Comparison of ENCODE assay signal across 30 cellular contexts in the genomic region with DNA sequence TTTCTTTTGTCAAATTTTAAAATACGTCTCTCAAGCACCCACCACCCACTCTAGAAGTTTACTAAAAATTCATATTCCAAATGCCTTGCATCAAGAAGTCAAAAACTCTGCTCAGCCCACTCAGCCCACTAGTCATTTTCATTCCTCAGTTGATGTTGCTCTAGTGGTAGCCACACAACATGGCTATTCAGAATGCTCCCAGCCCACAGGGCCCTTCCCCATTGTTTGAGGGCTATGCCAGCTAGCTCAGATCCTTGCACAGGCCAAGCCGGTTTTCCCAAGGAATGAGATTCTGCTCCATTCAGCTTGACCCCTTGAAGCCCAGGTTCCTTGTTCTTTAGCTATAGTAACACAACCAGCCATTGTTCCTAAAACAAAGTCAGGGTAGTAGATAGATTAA.
"Had no signal": no experiment of that assay in that cellular context is flagged by ENCODE, and none has a peak within 500 bp of the region (broad histone marks: within the 10 kb centered on the region; RNA-seq: fewer than 3 reads in every experiment).

No MANE protein-coding gene starts in this region.

- H3K27ac Mint-ChIP-seq: natural killer cell; nephron; progenitor cell of endocrine pancreas; stimulated activated memory B cell treated with anti-CD40 and anti-IgM and Interleukin-4, amounts not matched to agents 10 μg/mL and 1 μg/mL and 100 μg/mL, for 72 hours had no signal

- DNase-seq: naive thymus-derived CD4-positive, alpha-beta T cell; natural killer cell; occipital lobe; ovary; posterior cingulate gyrus; psoas muscle; right cardiac atrium; right lobe of liver; spleen; stimulated activated CD4-positive, alpha-beta T cell treated with anti-CD3 and anti-CD28 coated beads, Interleukin-12 subunit alpha, Interleukin-12 subunit beta, amount 100 ng/mL, for 4 hours; stimulated activated CD4-positive, alpha-beta T cell treated with anti-CD3 and anti-CD28 coated beads, Interleukin-1b, Interleukin-23, amount 100 ng/mL, for 48 hours; stimulated activated CD4-positive, alpha-beta T cell treated with anti-CD3 and anti-CD28 coated beads, Interleukin-4, amount 100 ng/mL, for 1 hour; stimulated activated CD4-positive, alpha-beta T cell treated with anti-CD3 and anti-CD28 coated beads, Interleukin-4, amount 100 ng/mL, for 4 hours; stimulated activated CD8-positive, alpha-beta memory T cell treated with anti-CD3 and anti-CD28 coated beads, Interleukin-4, amount 100 ng/mL, for 48 hours; stimulated activated naive CD4-positive, alpha-beta T cell; stimulated activated naive CD8-positive, alpha-beta T cell treated with anti-CD3 and anti-CD28 coated beads, Interleukin-15, amount 100 ng/mL, for 72 hours; stimulated activated naive CD8-positive, alpha-beta T cell treated with anti-CD3 and anti-CD28 coated beads, Interleukin-15, Interleukin-2, amounts not matched to agents 100 U/mL and 50 U/mL, for 24 hours; substantia nigra; testis; tibial artery; transverse colon; upper lobe of left lung had no signal

- H2AFZ ChIP-seq: parathyroid adenoma had no signal

- H3K36me3 Mint-ChIP-seq: naive thymus-derived CD4-positive, alpha-beta T cell; natural killer cell; stimulated activated memory B cell treated with anti-CD40 and anti-IgM and Interleukin-4, amounts not matched to agents 10 μg/mL and 1 μg/mL and 100 μg/mL, for 72 hours had no signal

- H3K4me1 Mint-ChIP-seq: naive thymus-derived CD4-positive, alpha-beta T cell; natural killer cell; nephron; stimulated activated memory B cell treated with anti-CD40 and anti-IgM and Interleukin-4, amounts not matched to agents 10 μg/mL and 1 μg/mL and 100 μg/mL, for 72 hours; stimulated activated naive CD8-positive, alpha-beta T cell treated with anti-CD3 and anti-CD28 coated beads, Interleukin-15, amount 100 ng/mL, for 72 hours had no signal

- H3K9ac ChIP-seq: parathyroid adenoma had no signal

- H3K27me3 Mint-ChIP-seq: progenitor cell of endocrine pancreas; stimulated activated memory B cell treated with anti-CD40 and anti-IgM and Interleukin-4, amounts not matched to agents 10 μg/mL and 1 μg/mL and 100 μg/mL, for 72 hours; stimulated activated naive CD8-positive, alpha-beta T cell treated with anti-CD3 and anti-CD28 coated beads, Interleukin-15, amount 100 ng/mL, for 72 hours had no signal

- H3K79me2 ChIP-seq: parathyroid adenoma had no signal

- H3K27me3 ChIP-seq: ovary, right lobe of liver, spleen, suprapubic skin, testis, tibial artery, transverse colon, upper lobe of left lung, vagina had no signal

- H3K9me3 Mint-ChIP-seq: natural killer cell; nephron; stimulated activated memory B cell treated with anti-CD40 and anti-IgM and Interleukin-4, amounts not matched to agents 10 μg/mL and 1 μg/mL and 100 μg/mL, for 72 hours; stimulated activated naive CD8-positive, alpha-beta T cell treated with anti-CD3 and anti-CD28 coated beads, Interleukin-15, amount 100 ng/mL, for 72 hours had no signal

- H3K4me1 ChIP-seq: parathyroid adenoma, psoas muscle, right lobe of liver, spleen, suprapubic skin, testis, tibial artery, transverse colon, upper lobe of left lung, vagina had no signal

- H3K4me3 ChIP-seq: ovary, psoas muscle, right lobe of liver, skin epidermis, smooth muscle cell, spleen, suprapubic skin, testis, tibial artery, transverse colon, upper lobe of left lung, vagina had no signal

- H3K27ac ChIP-seq: ovary, parathyroid adenoma, psoas muscle, right lobe of liver, skin epidermis, spleen, suprapubic skin, testis, tibial artery, transverse colon, upper lobe of left lung, vagina had no signal

- H3K4me2 ChIP-seq: smooth muscle cell had no signal

- H3K9me3 ChIP-seq: ovary, psoas muscle, right lobe of liver, spleen, suprapubic skin, testis, tibial artery, transverse colon, upper lobe of left lung, vagina had no signal

- H3K36me3 ChIP-seq: ovary, right lobe of liver, spleen, suprapubic skin, tibial artery, transverse colon, upper lobe of left lung, vagina had no signal

- H3K4me3 Mint-ChIP-seq: naive thymus-derived CD4-positive, alpha-beta T cell; natural killer cell; nephron; stimulated activated memory B cell treated with anti-CD40 and anti-IgM and Interleukin-4, amounts not matched to agents 10 μg/mL and 1 μg/mL and 100 μg/mL, for 72 hours; stimulated activated naive CD8-positive, alpha-beta T cell treated with anti-CD3 and anti-CD28 coated beads, Interleukin-15, amount 100 ng/mL, for 72 hours had no signal

- ATAC-seq: naive thymus-derived CD4-positive, alpha-beta T cell; natural killer cell; psoas muscle; right cardiac atrium; right lobe of liver; stimulated activated memory B cell treated with anti-CD40 and anti-IgM and Interleukin-4, amounts not matched to agents 10 μg/mL and 1 μg/mL and 100 μg/mL, for 72 hours; stimulated activated naive CD8-positive, alpha-beta T cell treated with anti-CD3 and anti-CD28 coated beads, Interleukin-15, amount 100 ng/mL, for 72 hours; stimulated activated naive CD8-positive, alpha-beta T cell treated with anti-CD3 and anti-CD28 coated beads, Interleukin-15, Interleukin-2, amounts not matched to agents 100 U/mL and 50 U/mL, for 24 hours had no signal
